13 cellular contexts compared by ENCODE assay signal in the genomic region with DNA sequence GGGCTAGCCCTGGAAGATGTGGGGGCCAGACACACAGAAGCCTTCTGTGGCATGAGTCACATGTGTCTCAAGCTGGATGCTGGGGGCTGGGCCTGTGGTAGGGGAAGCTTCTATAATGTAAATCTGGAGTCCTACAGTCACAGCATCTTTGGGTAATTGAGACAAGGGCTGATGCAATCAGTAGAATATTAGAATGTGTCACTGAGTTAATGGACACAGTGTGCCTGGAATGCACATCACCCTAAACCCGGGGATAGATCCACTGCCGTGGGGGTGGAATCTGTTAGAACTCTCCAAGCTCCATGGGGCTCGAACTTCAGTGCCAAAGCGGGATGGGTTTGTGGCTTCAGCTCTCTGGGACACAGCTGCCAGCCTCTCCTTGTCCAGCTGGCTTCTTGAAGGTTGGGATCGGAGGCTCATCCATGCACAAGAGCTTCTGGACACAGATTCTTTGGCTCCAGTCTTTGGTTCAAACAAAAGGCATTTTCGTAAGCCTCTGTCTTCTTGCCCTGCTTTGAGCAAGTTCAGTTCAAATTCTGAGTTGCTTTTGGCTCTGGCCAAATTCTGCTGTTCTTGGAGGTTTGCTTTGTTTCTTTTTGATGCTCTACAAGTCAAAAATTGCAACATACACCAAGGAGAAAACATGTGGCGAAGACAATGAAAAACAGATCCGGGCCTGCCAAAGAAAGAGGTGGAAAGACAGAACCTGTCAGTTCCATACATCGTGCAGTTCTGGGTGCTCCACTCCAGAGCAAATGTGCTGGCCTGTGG.
A peak's percentile ranks its signal among the peaks of the same experiment; 100 is the strongest.
DNase-seq lines count a peak whose midpoint lies in the region; ATAC-seq and TF ChIP-seq lines count a peak whose summit lies in the region.
"Had no signal": no experiment of that assay in that cellular context is flagged by ENCODE, and none has a peak within 500 bp of the region (broad histone marks: within the 10 kb centered on the region; RNA-seq: fewer than 3 reads in every experiment).

No MANE protein-coding gene starts in this region.

- no peak overlapping the region for H3K4me3 Mint-ChIP-seq in activated T-cell treated with anti-CD3 and anti-CD28 coated beads, Interleukin-2, amount 50 U/mL, for 4 hours

- no peaks in the 10 kb centered on the region for H3K27me3 Mint-ChIP-seq in activated T-cell treated with anti-CD3 and anti-CD28 coated beads, Interleukin-2, amount 50 U/mL, for 4 hours (ENCODE audit: low read depth)

- H3K4me2 ChIP-seq in DND-41 (ENCODE audit: insufficient read depth, low read length), result no peak overlapping the region

- H3K36me3 Mint-ChIP-seq in activated T-cell treated with anti-CD3 and anti-CD28 coated beads, Interleukin-2, amount 50 U/mL, for 4 hours (ENCODE audit: insufficient read depth), result no peaks in the 10 kb centered on the region
- H3K36me3 Mint-ChIP-seq: naive thymus-derived CD8-positive, alpha-beta T cell had no signal

- H3K9ac ChIP-seq in DND-41 (ENCODE audit: low read depth, low read length), result no peak overlapping the region

- DNase-seq in DND-41 (no peak), SJSA1 (ENCODE audit: low read depth in 1 of 2, low spot score in 2 of 2) (peak; percentile 37 to 62), foreskin fibroblast (peak; percentile 89 to 90), psoas muscle (peak; percentile 76 to 80), H7 (no peak)
- DNase-seq in activated T-cell treated with anti-CD3 and anti-CD28 coated beads, Interleukin-2, amount 50 U/mL, for 4 hours, result no peak
- DNase-seq: central memory CD4-positive, alpha-beta T cell; DMS 273 treated with DMSO at 0.1 percent for 48 hours; naive thymus-derived CD8-positive, alpha-beta T cell; NCI-H524 had no signal

- WGBS in psoas muscle, 3 donors, result 36 to 49% (median 36%) methylated on average over 9 of the region's 9 CpGs

- intact Hi-C loops in psoas muscle (cut with DNase I), result no loop called here

- no peaks in the 10 kb centered on the region for H4K20me1 ChIP-seq in DND-41 (ENCODE audit: insufficient read depth, low read length)

- no peaks in the 10 kb centered on the region for H3K9me3 Mint-ChIP-seq in activated T-cell treated with anti-CD3 and anti-CD28 coated beads, Interleukin-2, amount 50 U/mL, for 4 hours
- H3K9me3 Mint-ChIP-seq: naive thymus-derived CD8-positive, alpha-beta T cell had no signal

- H3K9me3 ChIP-seq in DND-41 (ENCODE audit: insufficient read depth, low read length, severe bottlenecking) (no peaks in the 10 kb centered on the region), SJSA1 (replicated peaks) (no peaks in the 10 kb centered on the region), psoas muscle (no peaks in the 10 kb centered on the region)

- 0 out of 2 replicates have a peak overlapping the region, but pooled peaks have one; percentile 1 for H2AFZ ChIP-seq in DND-41 (ENCODE audit: low read depth, low read length)

- H3K27me3 ChIP-seq in DND-41 (ENCODE audit: insufficient read depth, low read length, poor library complexity), result no peaks in the 10 kb centered on the region
- no peaks in the 10 kb centered on the region for H3K27me3 ChIP-seq in SJSA1 (replicated peaks)
- H3K27me3 ChIP-seq in psoas muscle (ENCODE audit: insufficient read depth in 3 of 3, low read length in 2 of 3), result peaks cover 0 to 5% (median 0%) of the 10 kb centered on the region in 3 donors
- H3K27me3 ChIP-seq in H7 (ENCODE audit: control insufficient read depth, insufficient read depth, low read length), result no peaks in the 10 kb centered on the region

- H3K4me3 ChIP-seq in DND-41 (ENCODE audit: low read depth in 1 of 2, low read length in 2 of 2), result no peak overlapping the region
- no peak overlapping the region for H3K4me3 ChIP-seq in SJSA1
- H3K4me3 ChIP-seq in foreskin fibroblast (ENCODE audit: low read depth in 1 of 2, low read length in 2 of 2), result no peak overlapping the region
- no peak overlapping the region for H3K4me3 ChIP-seq in psoas muscle
- H3K4me3 ChIP-seq in H7 (ENCODE audit: insufficient read depth, low read depth, low read length), result no peak overlapping the region
- H3K4me3 ChIP-seq: K562 had no signal

- H3K27ac ChIP-seq in DND-41 (ENCODE audit: low read length), result no peak overlapping the region
- H3K27ac ChIP-seq in SJSA1, result no peak overlapping the region
- no peak overlapping the region for H3K27ac ChIP-seq in psoas muscle

- no peaks in the 10 kb centered on the region for H3K79me2 ChIP-seq in DND-41 (ENCODE audit: insufficient read depth, low read length)

- peaks cover 17% of the 10 kb centered on the region for H3K4me1 ChIP-seq in DND-41 (ENCODE audit: insufficient read depth, low read length)
- peaks cover 38% of the 10 kb centered on the region for H3K4me1 ChIP-seq in SJSA1 (replicated peaks)
- H3K4me1 ChIP-seq in psoas muscle, result peaks cover 6% of the 10 kb centered on the region

- ATAC-seq in DND-41 (ENCODE audit: insufficient read depth, low read depth) (no peak), psoas muscle (peak; percentile 37 to 74 (median 60)), GM18505 (IDR thresholded peaks at IDR 0.05; ENCODE audit: unreplicated experiment) (no peak), HG02840 (IDR thresholded peaks at IDR 0.05; ENCODE audit: low FRiP score, unreplicated experiment) (no peak)
- no peak for ATAC-seq in activated T-cell treated with anti-CD3 and anti-CD28 coated beads, Interleukin-2, amount 50 U/mL, for 4 hours
- ATAC-seq: K562; naive thymus-derived CD8-positive, alpha-beta T cell had no signal

- TF ChIP-seq CTCF in DND-41 (IDR thresholded peaks at IDR 0.05; ENCODE audit: borderline replicate concordance, extremely low read depth, low read length, poor library complexity, severe bottlenecking), result no peak
- TF ChIP-seq CTCF in foreskin fibroblast (IDR thresholded peaks at IDR 0.05; ENCODE audit: low read depth, low read length), result no peak
- no peak for TF ChIP-seq CTCF in psoas muscle (IDR thresholded peaks at IDR 0.05)

- H3K36me3 ChIP-seq in DND-41 (ENCODE audit: insufficient read depth, low read length) (no peaks in the 10 kb centered on the region), SJSA1 (no peaks in the 10 kb centered on the region), psoas muscle (ENCODE audit: insufficient read depth in 1 of 2, low read depth in 1 of 2) (no peaks in the 10 kb centered on the region), H7 (replicated peaks; ENCODE audit: control insufficient read depth, insufficient read depth, low read length) (no peaks in the 10 kb centered on the region)

- TF ChIP-seq POLR2A in GM18505 (IDR thresholded peaks at IDR 0.05; ENCODE audit: borderline replicate concordance, extremely low read depth, insufficient read depth, insufficient read length), result no peak

- H3K4me1 Mint-ChIP-seq in activated T-cell treated with anti-CD3 and anti-CD28 coated beads, Interleukin-2, amount 50 U/mL, for 4 hours (ENCODE audit: low read depth), result peaks cover 28% of the 10 kb centered on the region

Comparison
In these comparisons a context has a peak if more than half of its experiments do, and no peak if none do; other contexts are left out.
1. ATAC-seq: peak in psoas muscle (4 of 4); none in DND-41 (single experiment), activated T-cell treated with anti-CD3 and anti-CD28 coated beads, Interleukin-2, amount 50 U/mL, for 4 hours (0 of 2), GM18505 (single experiment) and HG02840 (single experiment).
2. DNase-seq: peak in SJSA1 (2 of 2), foreskin fibroblast (2 of 2) and psoas muscle (2 of 2); none in DND-41 (single experiment), activated T-cell treated with anti-CD3 and anti-CD28 coated beads, Interleukin-2, amount 50 U/mL, for 4 hours (single experiment) and H7 (single experiment).